In the genomic region with DNA sequence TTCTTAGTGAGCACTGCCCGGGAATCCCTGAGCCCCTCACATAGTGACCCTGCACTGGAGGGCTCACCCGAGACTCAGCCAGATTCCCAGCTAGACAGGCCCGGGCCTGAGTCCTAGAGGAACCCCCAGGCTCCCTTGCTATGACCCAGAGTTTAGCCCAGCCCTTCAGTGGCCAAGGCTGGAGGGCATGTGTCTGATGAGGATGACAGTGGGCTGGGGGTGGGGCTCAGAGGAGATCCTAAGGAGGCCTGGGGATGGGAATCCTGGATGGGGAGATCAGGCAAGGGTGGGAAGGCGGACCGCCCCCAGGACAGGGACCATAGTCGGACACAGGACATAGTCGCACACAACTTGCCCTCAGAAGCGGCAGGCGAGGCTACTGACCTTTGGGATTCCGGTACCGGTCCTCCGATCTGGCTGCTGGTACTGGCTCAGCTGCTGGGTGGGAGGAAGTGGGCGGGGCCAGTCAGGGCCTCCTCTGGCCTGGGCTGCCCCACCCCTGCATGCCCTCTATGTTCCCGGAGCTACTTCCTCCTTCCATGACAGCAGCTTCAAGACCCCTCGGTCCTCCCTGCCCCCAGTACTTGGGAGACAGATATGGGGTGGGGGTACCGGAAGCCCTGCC, we compare ENCODE assay signal across 8 cellular contexts. TPM values are rescaled to one million over a fixed set of nuclear protein-coding genes. Genes with fewer than 3 reads are reported as not detected.
DNase-seq lines count a peak whose midpoint lies in the region; ATAC-seq, FAIRE-seq and TF ChIP-seq lines count a peak whose summit lies in the region.

No MANE protein-coding gene starts in this region.

- CTCF ChIA-PET in activated CD8-positive, alpha-beta T cell treated with anti-CD3 and anti-CD28 coated beads for 36 hours (lab: Charles Lee), result interaction anchor here (0.9 to 4.5 kb wide), 8 partner anchors 12 to 98 kb away, joined by 3 to 28 read pairs (median 4); a partner anchor contains a TSS

- POLR2A ChIA-PET in activated CD8-positive, alpha-beta T cell treated with anti-CD3 and anti-CD28 coated beads for 36 hours (lab: Charles Lee), result no interaction called here

- no peak for FAIRE-seq in urothelium cell line (lab: Jason Lieb, UNC)

- intact Hi-C loops in activated CD8-positive, alpha-beta T cell treated with anti-CD3 and anti-CD28 coated beads for 36 hours (cut with micrococcal nuclease), result no loop called here
- intact Hi-C loops in Right ventricle myocardium superior (cut with DNase I), result no loop called here

- TF ChIP-seq CTCF in activated CD8-positive, alpha-beta T cell treated with anti-CD3 and anti-CD28 coated beads for 36 hours (IDR thresholded peaks at IDR 0.05), result no peak

- DNase-seq in activated CD8-positive, alpha-beta T cell treated with anti-CD3 and anti-CD28 coated beads for 36 hours, result peak; percentile 80
- DNase-seq in Right ventricle myocardium superior, result peak; percentile 88
- peak; percentile 31 to 43 for DNase-seq in stimulated activated CD4-positive, alpha-beta T cell treated with anti-CD3 and anti-CD28 coated beads, Interleukin-2, amount 100 ng/mL, for 48 hours
- DNase-seq in NCI-H510A treated with DMSO at 0.1 percent for 48 hours (lab: John Stamatoyannopoulos, UW), result no peak
- DNase-seq in urothelium cell line (ENCODE audit: low spot score), result no peak

- ATAC-seq in HG03342 (IDR thresholded peaks at IDR 0.05; ENCODE audit: unreplicated experiment) (peak; percentile 41), Right ventricle myocardium superior (ENCODE audit: poor library complexity) (peak; percentile 75), HG03442 (IDR thresholded peaks at IDR 0.05; ENCODE audit: unreplicated experiment) (no peak)
- peak; percentile 71 for ATAC-seq in activated CD8-positive, alpha-beta T cell treated with anti-CD3 and anti-CD28 coated beads for 36 hours

- H3K27me3 Mint-ChIP-seq in activated CD8-positive, alpha-beta T cell treated with anti-CD3 and anti-CD28 coated beads for 36 hours, result no peaks in the 10 kb centered on the region

- H3K4me1 Mint-ChIP-seq in activated CD8-positive, alpha-beta T cell treated with anti-CD3 and anti-CD28 coated beads for 36 hours (ENCODE audit: low read depth), result peaks cover 15% of the 10 kb centered on the region

- peak; percentile 28 for TF ChIP-seq POLR2A in GM10847 (IDR thresholded peaks at IDR 0.05; ENCODE audit: extremely low read depth, insufficient read length)

- peak overlapping the region; percentile 96 for H3K4me3 Mint-ChIP-seq in activated CD8-positive, alpha-beta T cell treated with anti-CD3 and anti-CD28 coated beads for 36 hours

- H3K36me3 Mint-ChIP-seq in activated CD8-positive, alpha-beta T cell treated with anti-CD3 and anti-CD28 coated beads for 36 hours (ENCODE audit: low read depth), result peaks cover 2% of the 10 kb centered on the region

- H3K27ac Mint-ChIP-seq in activated CD8-positive, alpha-beta T cell treated with anti-CD3 and anti-CD28 coated beads for 36 hours, result peak overlapping the region; percentile 91

- no peaks in the 10 kb centered on the region for H3K9me3 Mint-ChIP-seq in activated CD8-positive, alpha-beta T cell treated with anti-CD3 and anti-CD28 coated beads for 36 hours

RNA-seq across cellular contexts. Expression of a gene that starts 1.1 kb away (rescaled TPM):
- 10 to 100 TPM; 28.4 to 31.6 TPM for total RNA-seq in activated CD8-positive, alpha-beta T cell treated with anti-CD3 and anti-CD28 coated beads for 36 hours
- total RNA-seq in Right ventricle myocardium superior, result 8.9 TPM

RNA-seq across cellular contexts. Expression of a gene that starts 12.4 kb away (rescaled TPM):
- total RNA-seq in activated CD8-positive, alpha-beta T cell treated with anti-CD3 and anti-CD28 coated beads for 36 hours, result not detected
- not detected for total RNA-seq in Right ventricle myocardium superior

RNA-seq across cellular contexts. Expression of a gene that starts 20.0 kb away (rescaled TPM):
- total RNA-seq in activated CD8-positive, alpha-beta T cell treated with anti-CD3 and anti-CD28 coated beads for 36 hours, result not detected
- total RNA-seq in Right ventricle myocardium superior, result not detected

RNA-seq across cellular contexts. Expression of a gene that starts 34.7 kb away (rescaled TPM):
- total RNA-seq in activated CD8-positive, alpha-beta T cell treated with anti-CD3 and anti-CD28 coated beads for 36 hours, result not detected
- not detected for total RNA-seq in Right ventricle myocardium superior

RNA-seq across cellular contexts. Expression of a gene that starts 41.7 kb away (rescaled TPM):
- total RNA-seq in activated CD8-positive, alpha-beta T cell treated with anti-CD3 and anti-CD28 coated beads for 36 hours, result under 1 TPM; 0.20 to 0.23 TPM
- total RNA-seq in Right ventricle myocardium superior, result 0.56 TPM

Comparison
In these comparisons a context has a peak if more than half of its experiments do, and no peak if none do; other contexts are left out.
1. DNase-seq: peak in activated CD8-positive, alpha-beta T cell treated with anti-CD3 and anti-CD28 coated beads for 36 hours (single experiment), Right ventricle myocardium superior (single experiment) and stimulated activated CD4-positive, alpha-beta T cell treated with anti-CD3 and anti-CD28 coated beads, Interleukin-2, amount 100 ng/mL, for 48 hours (2 of 2); none in NCI-H510A treated with DMSO at 0.1 percent for 48 hours (single experiment) and urothelium cell line (single experiment).